ENCODE assay signal across 21 cellular contexts in the genomic region with DNA sequence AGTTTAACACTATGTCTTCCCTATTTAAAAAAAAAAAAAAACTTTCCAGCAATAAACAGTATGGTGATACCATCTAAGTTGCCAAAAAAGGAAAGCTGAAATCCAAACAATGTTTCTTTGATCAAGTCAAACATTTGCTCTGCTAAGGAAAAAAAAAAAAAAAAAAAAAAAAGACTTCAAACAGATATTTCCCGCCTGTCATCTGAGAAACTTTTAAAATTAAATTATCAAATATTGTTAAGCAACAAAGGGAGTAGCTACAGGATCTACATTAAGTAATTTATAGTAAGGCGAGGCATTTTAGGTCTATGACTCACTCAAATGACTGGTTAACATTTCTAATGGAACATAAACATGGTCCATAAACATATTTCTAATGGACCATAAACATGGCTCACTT.
DNase-seq lines count a peak whose midpoint lies in the region; ATAC-seq and TF ChIP-seq lines count a peak whose summit lies in the region.
"Had no signal": no experiment of that assay in that cellular context is flagged by ENCODE, and none has a peak within 500 bp of the region (broad histone marks: within the 10 kb centered on the region; RNA-seq: fewer than 3 reads in every experiment).

No MANE protein-coding gene starts in this region.

- H3K4me1 ChIP-seq in HUES48 (ENCODE audit: control insufficient read depth, insufficient read depth, low read length), result peaks cover 59% of the 10 kb centered on the region
- peaks cover 3 to 80% (median 34%) of the 10 kb centered on the region in 4 donors for H3K4me1 ChIP-seq in tibial artery

- H3K9me3 Mint-ChIP-seq in activated CD4-positive, alpha-beta T cell treated with anti-CD3 and anti-CD28 coated beads for 36 hours (ENCODE audit: low read depth), result peaks cover 2% of the 10 kb centered on the region

- no peak overlapping the region for H3K27ac Mint-ChIP-seq in activated CD4-positive, alpha-beta T cell treated with anti-CD3 and anti-CD28 coated beads for 36 hours
- H3K27ac Mint-ChIP-seq: activated naive CD4-positive, alpha-beta T cell treated with anti-CD3 and anti-CD28 coated beads, Interleukin-2, amount 50 U/mL, for 72 hours had no signal

- TF ChIP-seq CTCF in tibial artery (IDR thresholded peaks at IDR 0.05), result no peak

- no peak overlapping the region for H3K4me3 Mint-ChIP-seq in activated CD4-positive, alpha-beta T cell treated with anti-CD3 and anti-CD28 coated beads for 36 hours
- H3K4me3 Mint-ChIP-seq: brain had no signal

- POLR2A ChIA-PET in activated CD4-positive, alpha-beta T cell treated with anti-CD3 and anti-CD28 coated beads for 36 hours (lab: Charles Lee), result no interaction called here

- CTCF ChIA-PET in activated CD4-positive, alpha-beta T cell treated with anti-CD3 and anti-CD28 coated beads for 36 hours (lab: Charles Lee), result no interaction called here

- H3K27me3 ChIP-seq in HUES48 (ENCODE audit: control insufficient read depth, insufficient read depth, low read length) (no peaks in the 10 kb centered on the region), tibial artery (no peaks in the 10 kb centered on the region)
- H3K27me3 ChIP-seq: ovary had no signal

- H3K4me3 ChIP-seq in HUES48 (ENCODE audit: low read depth, low read length), result no peak overlapping the region
- H3K4me3 ChIP-seq in tibial artery, result no peak overlapping the region
- H3K4me3 ChIP-seq: ovary had no signal

- no peak overlapping the region for H3K9ac ChIP-seq in HUES48 (ENCODE audit: low read depth, low read length)

- no peaks in the 10 kb centered on the region for H3K27me3 Mint-ChIP-seq in activated CD4-positive, alpha-beta T cell treated with anti-CD3 and anti-CD28 coated beads for 36 hours
- H3K27me3 Mint-ChIP-seq: brain had no signal

- no peak for DNase-seq in left colon
- DNase-seq in tibial artery, result no peak
- no peak for DNase-seq in NCI-H2227 treated with DMSO at 0.1 percent for 48 hours (lab: John Stamatoyannopoulos, UW)
- no peak for DNase-seq in NCI-H69 (lab: John Stamatoyannopoulos, UW)
- no peak for DNase-seq in activated CD4-positive, alpha-beta T cell treated with anti-CD3 and anti-CD28 coated beads for 36 hours
- DNase-seq: activated CD4-positive, alpha-beta T cell treated with anti-CD3 and anti-CD28 coated beads, Interleukin-2, amount 50 U/mL, for 48 hours; activated T-cell treated with anti-CD3 and anti-CD28 coated beads, Interleukin-2, amount 50 U/mL, for 1 hour; DND-41; KG1; left cardiac atrium; NCI-H1092 treated with DMSO at 0.1 percent for 48 hours; NCI-H748 treated with DMSO at 0.1 percent for 48 hours; ovary; stimulated activated CD4-positive, alpha-beta T cell treated with anti-CD3 and anti-CD28 coated beads, Interleukin-4, amount 100 ng/mL, for 4 hours; stimulated activated CD8-positive, alpha-beta memory T cell treated with anti-CD3 and anti-CD28 coated beads, Interleukin-4, amount 100 ng/mL, for 48 hours; SW 1271 had no signal

- H3K27ac ChIP-seq in HUES48 (ENCODE audit: low read depth, low read length) (peak overlapping the region; percentile 81), cingulate gyrus (ENCODE audit: low read depth, low read length) (peak overlapping the region; percentile 10), tibial artery (peak overlapping the region; percentile 74 to 80)

- intact Hi-C loops in left colon (cut with DNase I, micrococcal nuclease) (no loop called here), tibial artery (cut with DNase I; ENCODE audit: low total_unique reads) (no loop called here)
- intact Hi-C loops in activated CD4-positive, alpha-beta T cell treated with anti-CD3 and anti-CD28 coated beads for 36 hours (cut with DNase I, micrococcal nuclease), result no loop called here

- H3K9me3 ChIP-seq in HUES48 (ENCODE audit: control insufficient read depth, insufficient read depth, low read length) (no peaks in the 10 kb centered on the region), tibial artery (no peaks in the 10 kb centered on the region)
- H3K9me3 ChIP-seq: ovary had no signal

- no peaks in the 10 kb centered on the region for H3K36me3 Mint-ChIP-seq in activated CD4-positive, alpha-beta T cell treated with anti-CD3 and anti-CD28 coated beads for 36 hours (ENCODE audit: low read depth)

- peaks cover 31% of the 10 kb centered on the region for H3K36me3 ChIP-seq in HUES48 (ENCODE audit: control insufficient read depth, insufficient read depth, low read length)
- H3K36me3 ChIP-seq in tibial artery, result peaks cover 24 to 46% (median 37%) of the 10 kb centered on the region in 3 donors
- H3K36me3 ChIP-seq: ovary had no signal

- no peaks in the 10 kb centered on the region for H3K4me1 Mint-ChIP-seq in activated CD4-positive, alpha-beta T cell treated with anti-CD3 and anti-CD28 coated beads for 36 hours

- peak; percentile 63 for ATAC-seq in left colon
- ATAC-seq in GM18909 (IDR thresholded peaks at IDR 0.05; ENCODE audit: poor library complexity, unreplicated experiment), result no peak
- no peak for ATAC-seq in activated CD4-positive, alpha-beta T cell treated with anti-CD3 and anti-CD28 coated beads for 36 hours
- ATAC-seq: activated naive CD4-positive, alpha-beta T cell treated with anti-CD3 and anti-CD28 coated beads, Interleukin-2, amount 50 U/mL, for 72 hours; left cardiac atrium had no signal

Comparison
In these comparisons a context has a peak if more than half of its experiments do, and no peak if none do; other contexts are left out.
1. H3K27ac ChIP-seq: peak in every context shown above with its lines; median percentile 81 in HUES48; 77 in tibial artery; 10 in cingulate gyrus.